In genomic region chr17:28385037-28385797, GRCh38 we compare ENCODE assay signal across 2 cellular contexts.
TF ChIP-seq lines count a peak whose summit lies in the region.

No MANE protein-coding gene starts in this region.

TF ChIP-seq in IMR-90, 13 proteins besides CTCF, POLR2A, EP300 and RAD21:
- TF ChIP-seq USF2 (IDR thresholded peaks at IDR 0.05; ENCODE audit: low read depth, low read length) (no peak), MXI1 (IDR thresholded peaks at IDR 0.05; ENCODE audit: borderline replicate concordance, low read depth, low read length) (no peak), NFE2L2 (IDR thresholded peaks at IDR 0.05; ENCODE audit: low read depth, low read length) (no peak), MAFK (IDR thresholded peaks at IDR 0.05; ENCODE audit: low read depth, low read length) (no peak), SMC3 (IDR thresholded peaks at IDR 0.05; ENCODE audit: low read depth, low read length) (no peak), CEBPB (IDR thresholded peaks at IDR 0.05; ENCODE audit: low read depth, low read length) (no peak), ELK1 (IDR thresholded peaks at IDR 0.05; ENCODE audit: borderline replicate concordance, low read depth, low read length) (no peak), RCOR1 (IDR thresholded peaks at IDR 0.05; ENCODE audit: insufficient replicate concordance, low read length) (no peak), FOS (IDR thresholded peaks at IDR 0.05; ENCODE audit: low read depth, low read length) (no peak), CHD1 (IDR thresholded peaks at IDR 0.05; ENCODE audit: low read depth, low read length) (no peak), MAZ (IDR thresholded peaks at IDR 0.05; ENCODE audit: borderline replicate concordance, low read depth, low read length) (no peak), BHLHE40 (IDR thresholded peaks at IDR 0.05; ENCODE audit: low read depth, low read length) (no peak), RFX5 (IDR thresholded peaks at IDR 0.05; ENCODE audit: low read depth, low read length) (no peak)

TF ChIP-seq in endothelial cell of umbilical vein, 7 proteins besides CTCF, POLR2A, EP300 and RAD21:
- TF ChIP-seq POLR2AphosphoS5 (IDR thresholded peaks at IDR 0.05; ENCODE audit: insufficient read depth, low read depth, low read length): no peak
- TF ChIP-seq FOS (IDR thresholded peaks at IDR 0.05; ENCODE audit: borderline replicate concordance, insufficient read depth, low read length): no peak
- TF ChIP-seq MYC (IDR thresholded peaks at IDR 0.05; ENCODE audit: low read depth, low read length): no peak
- no peak for TF ChIP-seq MAX (IDR thresholded peaks at IDR 0.05; ENCODE audit: insufficient read depth, insufficient read length)
- no peak for TF ChIP-seq GATA2 (IDR thresholded peaks at IDR 0.05; ENCODE audit: insufficient read depth, insufficient read length, low read depth, low read length)
- no peak for TF ChIP-seq EZH2 (IDR thresholded peaks at IDR 0.05; ENCODE audit: borderline replicate concordance, low read depth, low read length, severe bottlenecking)
- no peak for TF ChIP-seq JUN (IDR thresholded peaks at IDR 0.05; ENCODE audit: borderline replicate concordance, insufficient read depth, insufficient read length, low read depth)
